ENCODE assay signal across 9 cellular contexts in genomic region chr11:47378011-47378835, GRCh38. TPM values are rescaled to one million over a fixed set of nuclear protein-coding genes. Genes with fewer than 3 reads are reported as not detected.
DNase-seq lines count a peak whose midpoint lies in the region; ATAC-seq, FAIRE-seq and TF ChIP-seq lines count a peak whose summit lies in the region.
"Had no signal": no experiment of that assay in that cellular context is flagged by ENCODE, and none has a peak within 500 bp of the region (broad histone marks: within the 10 kb centered on the region; RNA-seq: fewer than 3 reads in every experiment).

SPI1 (minus strand) TSS chr11:47378547; CDS start chr11:47378353, 194 bp downstream.

- peak within 1 kb of the TSS; percentile 85 for H3K4me2 ChIP-seq in OCI-LY7 (ENCODE audit: low read length)

- no TSS peak for BruUV-seq in OCI-LY7 (replicated peaks; lab: Mats Ljungman, UMichigan)

- POLR2A ChIA-PET in OCI-LY7 (lab: Charles Lee): interaction anchor here (0.5 to 1.6 kb wide), 11 partner anchors 10 to 222 kb away, joined by 3 to 19 read pairs (median 7); no protein-coding TSS in a partner anchor

- ATAC-seq in GM18858 (IDR thresholded peaks at IDR 0.05; ENCODE audit: unreplicated experiment): peak; percentile 73
- peak; percentile 75 for ATAC-seq in HG02840 (IDR thresholded peaks at IDR 0.05; ENCODE audit: low FRiP score, unreplicated experiment)

- H4K20me1 ChIP-seq in OCI-LY7 (ENCODE audit: insufficient read depth, low read length): no peaks in the 10 kb centered on the region

- TF ChIP-seq CTCF in OCI-LY7 (conservative IDR thresholded peaks at IDR 0.05; ENCODE audit: low read length) (no peak), kidney (IDR thresholded peaks at IDR 0.05; ENCODE audit: borderline replicate concordance, extremely low read depth, insufficient read depth) (no peak), tibial artery (IDR thresholded peaks at IDR 0.05) (no peak)

- H3K27me3 ChIP-seq in tibial artery: no peaks in the 10 kb centered on the region

- H3K9me3 ChIP-seq in OCI-LY7 (ENCODE audit: low read length) (no peaks in the 10 kb centered on the region), kidney (ENCODE audit: control insufficient read depth in 1 of 2, low read length in 2 of 2) (no peaks in the 10 kb centered on the region), tibial artery (no peaks in the 10 kb centered on the region)

- CTCF ChIA-PET in OCI-LY7 (lab: Charles Lee; ENCODE audit: unreplicated experiment): interaction anchor here (0.6 to 0.9 kb wide), 3 partner anchors 15 to 158 kb away, joined by 3 to 4 read pairs (median 3); no protein-coding TSS in a partner anchor

- FAIRE-seq in kidney (lab: Jason Lieb, UNC): no peak
- FAIRE-seq: endometrium had no signal

- H3K36me3 ChIP-seq in OCI-LY7 (ENCODE audit: insufficient read depth, low read length) (peaks cover 22% of the 10 kb centered on the region), kidney (ENCODE audit: control insufficient read depth in 1 of 2, insufficient read depth in 2 of 2, low read length in 2 of 2) (no peaks in the 10 kb centered on the region), tibial artery (no peaks in the 10 kb centered on the region)

- intact Hi-C loops in OCI-LY7 (cut with micrococcal nuclease; ENCODE audit: unreplicated experiment): loop anchor here (1.0 to 10.0 kb wide), 3 partner anchors 22 to 77 kb away; partner anchors contain the start of gene SLC39A13
- intact Hi-C loops in kidney (cut with DNase I): loop anchor here (10.0 kb wide), 1 partner anchor 77 kb away; no protein-coding TSS in a partner anchor
- intact Hi-C loops in tibial artery (cut with DNase I; ENCODE audit: low total_unique reads): loop anchor here (5.0 to 10.0 kb wide), 2 partner anchors 69 to 477 kb away; partner anchors contain the start of gene RAPSN

- peak within 1 kb of the TSS; percentile 26; the same call in 1 of the 2 replicates for H2AFZ ChIP-seq in OCI-LY7 (ENCODE audit: low read length)

- H3K4me3 ChIP-seq in OCI-LY7 (ENCODE audit: low read depth, low read length, poor library complexity, severe bottlenecking) (peak within 1 kb of the TSS; percentile 79), kidney (ENCODE audit: low read length in 2 of 2) (no peak within 1 kb of the TSS), tibial artery (peak within 1 kb of the TSS; percentile 31 to 42)

- H3K4me1 ChIP-seq in OCI-LY7 (ENCODE audit: insufficient read depth, low read length, poor library complexity, severe bottlenecking) (peaks cover 46% of the 10 kb centered on the region), kidney (ENCODE audit: control insufficient read depth in 1 of 2, insufficient read depth in 1 of 2, low read depth in 1 of 2, low read length in 2 of 2) (peaks cover 0 to 3% of the 10 kb centered on the region in 2 donors), tibial artery (no peaks in the 10 kb centered on the region)

- DNase-seq in OCI-LY7 (ENCODE audit: low spot score) (peak; percentile 91), kidney (peak; percentile 82), tibial artery (peak; percentile 69 to 85), cerebellum (ENCODE audit: low spot score) (no peak)
- no peak for DNase-seq in stimulated activated naive CD4-positive, alpha-beta T cell treated with Interleukin-2 at 50 U/mL for 16 hours (lab: John Stamatoyannopoulos, UW)
- DNase-seq in stimulated activated CD4-positive, alpha-beta T cell treated with anti-CD3 and anti-CD28 coated beads, Interleukin-4, amount 100 ng/mL, for 24 hours: no peak

- H3K9ac ChIP-seq in kidney (ENCODE audit: low read length in 2 of 2): no peak within 1 kb of the TSS

- no peaks in the 10 kb centered on the region for H3K9me2 ChIP-seq in OCI-LY7 (ENCODE audit: insufficient read depth, low read length)

- peaks cover 24% of the 10 kb centered on the region for H3K79me2 ChIP-seq in OCI-LY7 (ENCODE audit: insufficient read depth, low read depth, low read length)

- H3K27ac ChIP-seq in OCI-LY7 (ENCODE audit: low read depth, low read length, poor library complexity, severe bottlenecking): peak within 1 kb of the TSS; percentile 67
- H3K27ac ChIP-seq in kidney (ENCODE audit: low read depth in 2 of 2, low read length in 2 of 2): no peak within 1 kb of the TSS
- peak within 1 kb of the TSS in 1 of 2 donors; percentile 10 for H3K27ac ChIP-seq in tibial artery

RNA-seq across cellular contexts. Expression of gene SPI1, which starts in this region (rescaled TPM):
- total RNA-seq in OCI-LY7 (2014; rRNA removed; shearing (Covaris generic)): 48.9 and 79.6 TPM in 2 replicates
- total RNA-seq in OCI-LY7 (2022): 71.2 and 73.3 TPM in 2 replicates
- 39.8 TPM for total RNA-seq in kidney
- polyA plus RNA-seq in kidney (ENCODE audit: insufficient read depth, low read depth, low replicate concordance): 7.3 TPM
- total RNA-seq in cerebellum: 1.2 TPM

Comparison
In these comparisons a context has a peak if more than half of its experiments do, and no peak if none do; other contexts are left out.
1. RNA of gene SPI1 (total RNA-seq): 48.9 to 79.6 TPM in OCI-LY7 and 39.8 TPM in kidney (single experiment); 1.2 TPM in cerebellum (single experiment); every median in the first group is over 10 times any median in the second.
2. DNase-seq: peak in OCI-LY7 (single experiment), kidney (single experiment) and tibial artery (2 of 2); none in stimulated activated naive CD4-positive, alpha-beta T cell treated with Interleukin-2 at 50 U/mL for 16 hours (single experiment), cerebellum (single experiment) and stimulated activated CD4-positive, alpha-beta T cell treated with anti-CD3 and anti-CD28 coated beads, Interleukin-4, amount 100 ng/mL, for 24 hours (single experiment).
3. H3K4me3 ChIP-seq: peak in OCI-LY7 (single experiment) and tibial artery (2 of 2); none in kidney (0 of 2).